In genomic region chr3:71458895-71459294, GRCh38 we compare ENCODE assay signal across 1 cellular context.
TF ChIP-seq lines count a peak whose summit lies in the region.

No MANE protein-coding gene starts in this region.

TF ChIP-seq in K562, 482 proteins besides CTCF, POLR2A, EP300 and RAD21 (continued from another document):
- no peak for TF ChIP-seq THAP7 (CRISPR knock-in tag; IDR thresholded peaks at IDR 0.05)
- no peak for TF ChIP-seq PURB (CRISPR knock-in tag; IDR thresholded peaks at IDR 0.05; ENCODE audit: low read depth)
- peak; percentile 21 for TF ChIP-seq MEIS2 (IDR thresholded peaks at IDR 0.05; ENCODE audit: partially characterized antibody)
- no peak for TF ChIP-seq ZNF184 (CRISPR knock-in tag; IDR thresholded peaks at IDR 0.05)
- TF ChIP-seq SIX5 (IDR thresholded peaks at IDR 0.05; ENCODE audit: borderline replicate concordance in 1 of 2, insufficient read depth in 1 of 2, low read depth in 1 of 2, low read length in 2 of 2): no peak
- no peak for TF ChIP-seq CC2D1A (IDR thresholded peaks at IDR 0.05)
